In genomic region chr13:28719656-28720055, GRCh38 we compare ENCODE assay signal across 8 cellular contexts. TPM values are rescaled to one million over a fixed set of nuclear protein-coding genes. Genes with fewer than 3 reads are reported as not detected.
DNase-seq lines count a peak whose midpoint lies in the region; ATAC-seq lines count a peak whose summit lies in the region.

No MANE protein-coding gene starts in this region.

- no peak overlapping the region for H3K27ac ChIP-seq in subcutaneous abdominal adipose tissue (ENCODE audit: low read depth, low read length)

- H3K9me3 Mint-ChIP-seq in T-helper 1 cell treated with Interleukin-12 subunit alpha and Interleukin-12 subunit beta and Interleukin-4 antibody, amounts not matched to agents 30 μg/mL and 1 μg/mL, for 36 hours = no peaks in the 10 kb centered on the region
- no peaks in the 10 kb centered on the region for H3K9me3 Mint-ChIP-seq in activated T-helper 2 cell treated with anti-CD3 and anti-CD28 coated beads, Interferon-gamma antibody, Interleukin-2, Interleukin-4, amounts not matched to agents 10 μg/mL and 5 μg/mL and 100 μg/mL, durations not matched to agents 14 hours and 24 hours and 36 hours

- no peak for DNase-seq in T-helper 1 cell
- DNase-seq in activated T-helper 2 cell treated with anti-CD3 and anti-CD28 coated beads, Interferon-gamma antibody, Interleukin-2, Interleukin-4, amounts not matched to agents 10 μg/mL and 5 μg/mL and 100 μg/mL, durations not matched to agents 14 hours and 24 hours and 36 hours (ENCODE audit: low spot score) = no peak
- DNase-seq in NCI-H526 treated with DMSO at 0.1 percent for 48 hours (lab: John Stamatoyannopoulos, UW) = no peak

- peaks cover 0 to 6% (median 0%) of the 10 kb centered on the region in 5 donors for H3K36me3 ChIP-seq in subcutaneous abdominal adipose tissue (ENCODE audit: control insufficient read depth in 5 of 5, insufficient read depth in 5 of 5, low read length in 5 of 5)

- peak overlapping the region; percentile 79 for H3K4me3 ChIP-seq in iPS-11a (ENCODE audit: low read depth, low read length)
- peak overlapping the region in 3 of 5 donors; percentile 68 to 84 (median 82) for H3K4me3 ChIP-seq in subcutaneous abdominal adipose tissue (ENCODE audit: low read depth in 1 of 5, low read length in 5 of 5)

- H3K27me3 ChIP-seq in subcutaneous abdominal adipose tissue (ENCODE audit: control insufficient read depth in 5 of 5, insufficient read depth in 4 of 5, low read length in 5 of 5) = no peaks in the 10 kb centered on the region

- H3K4me1 Mint-ChIP-seq in T-helper 1 cell treated with Interleukin-12 subunit alpha and Interleukin-12 subunit beta and Interleukin-4 antibody, amounts not matched to agents 30 μg/mL and 1 μg/mL, for 36 hours (ENCODE audit: low read depth) = peaks cover 20% of the 10 kb centered on the region
- peaks cover 26% of the 10 kb centered on the region for H3K4me1 Mint-ChIP-seq in activated T-helper 2 cell treated with anti-CD3 and anti-CD28 coated beads, Interferon-gamma antibody, Interleukin-2, Interleukin-4, amounts not matched to agents 10 μg/mL and 5 μg/mL and 100 μg/mL, durations not matched to agents 14 hours and 24 hours and 36 hours (ENCODE audit: low read depth)

- peaks cover 7% of the 10 kb centered on the region for H3K27me3 Mint-ChIP-seq in T-helper 1 cell treated with Interleukin-12 subunit alpha and Interleukin-12 subunit beta and Interleukin-4 antibody, amounts not matched to agents 30 μg/mL and 1 μg/mL, for 36 hours (ENCODE audit: low read depth)
- peaks cover 4% of the 10 kb centered on the region for H3K27me3 Mint-ChIP-seq in activated T-helper 2 cell treated with anti-CD3 and anti-CD28 coated beads, Interferon-gamma antibody, Interleukin-2, Interleukin-4, amounts not matched to agents 10 μg/mL and 5 μg/mL and 100 μg/mL, durations not matched to agents 14 hours and 24 hours and 36 hours (ENCODE audit: low read depth)

- peak overlapping the region in 1 of 5 donors; percentile 73 for H3K9ac ChIP-seq in subcutaneous abdominal adipose tissue (ENCODE audit: low read length in 5 of 5)

- H3K36me3 Mint-ChIP-seq in T-helper 1 cell treated with Interleukin-12 subunit alpha and Interleukin-12 subunit beta and Interleukin-4 antibody, amounts not matched to agents 30 μg/mL and 1 μg/mL, for 36 hours (ENCODE audit: low read depth) = peaks cover 8% of the 10 kb centered on the region
- peaks cover 10% of the 10 kb centered on the region for H3K36me3 Mint-ChIP-seq in activated T-helper 2 cell treated with anti-CD3 and anti-CD28 coated beads, Interferon-gamma antibody, Interleukin-2, Interleukin-4, amounts not matched to agents 10 μg/mL and 5 μg/mL and 100 μg/mL, durations not matched to agents 14 hours and 24 hours and 36 hours (ENCODE audit: low read depth)

- ATAC-seq in HG02852 (IDR thresholded peaks at IDR 0.05; ENCODE audit: unreplicated experiment) (no peak), HG02870 (IDR thresholded peaks at IDR 0.05; ENCODE audit: unreplicated experiment) (no peak)

- intact Hi-C loops in activated T-helper 2 cell treated with anti-CD3 and anti-CD28 coated beads, Interferon-gamma antibody, Interleukin-2, Interleukin-4, amounts not matched to agents 10 μg/mL and 5 μg/mL and 100 μg/mL, durations not matched to agents 14 hours and 24 hours and 36 hours (cut with micrococcal nuclease) = loop anchor here (2.0 to 5.0 kb wide), 2 partner anchors 61 to 582 kb away; partner anchors contain the start of genes PAN3 and POMP

- H3K4me3 Mint-ChIP-seq in T-helper 1 cell treated with Interleukin-12 subunit alpha and Interleukin-12 subunit beta and Interleukin-4 antibody, amounts not matched to agents 30 μg/mL and 1 μg/mL, for 36 hours = peak overlapping the region; percentile 89
- H3K4me3 Mint-ChIP-seq in activated T-helper 2 cell treated with anti-CD3 and anti-CD28 coated beads, Interferon-gamma antibody, Interleukin-2, Interleukin-4, amounts not matched to agents 10 μg/mL and 5 μg/mL and 100 μg/mL, durations not matched to agents 14 hours and 24 hours and 36 hours (ENCODE audit: low read depth) = peak overlapping the region; percentile 92

- H3K9me3 ChIP-seq in subcutaneous abdominal adipose tissue (ENCODE audit: control insufficient read depth in 5 of 5, low read length in 5 of 5) = no peaks in the 10 kb centered on the region

- no peak overlapping the region for H3K27ac Mint-ChIP-seq in T-helper 1 cell treated with Interleukin-12 subunit alpha and Interleukin-12 subunit beta and Interleukin-4 antibody, amounts not matched to agents 30 μg/mL and 1 μg/mL, for 36 hours
- H3K27ac Mint-ChIP-seq in activated T-helper 2 cell treated with anti-CD3 and anti-CD28 coated beads, Interferon-gamma antibody, Interleukin-2, Interleukin-4, amounts not matched to agents 10 μg/mL and 5 μg/mL and 100 μg/mL, durations not matched to agents 14 hours and 24 hours and 36 hours = no peak overlapping the region

- peaks cover 6 to 38% (median 26%) of the 10 kb centered on the region in 5 donors for H3K4me1 ChIP-seq in subcutaneous abdominal adipose tissue (ENCODE audit: control insufficient read depth in 5 of 5, insufficient read depth in 5 of 5, low read length in 5 of 5)

RNA-seq across cellular contexts. Expression of gene SLC46A3, which starts 0.9 kb away (rescaled TPM):
- 2.8 and 3.1 TPM in 2 replicates for total RNA-seq in activated T-helper 2 cell treated with anti-CD3 and anti-CD28 coated beads, Interferon-gamma antibody, Interleukin-2, Interleukin-4, amounts not matched to agents 10 μg/mL and 5 μg/mL and 100 μg/mL, durations not matched to agents 14 hours and 24 hours and 36 hours
